Comparison of ENCODE assay signal across 11 cellular contexts in the genomic region with DNA sequence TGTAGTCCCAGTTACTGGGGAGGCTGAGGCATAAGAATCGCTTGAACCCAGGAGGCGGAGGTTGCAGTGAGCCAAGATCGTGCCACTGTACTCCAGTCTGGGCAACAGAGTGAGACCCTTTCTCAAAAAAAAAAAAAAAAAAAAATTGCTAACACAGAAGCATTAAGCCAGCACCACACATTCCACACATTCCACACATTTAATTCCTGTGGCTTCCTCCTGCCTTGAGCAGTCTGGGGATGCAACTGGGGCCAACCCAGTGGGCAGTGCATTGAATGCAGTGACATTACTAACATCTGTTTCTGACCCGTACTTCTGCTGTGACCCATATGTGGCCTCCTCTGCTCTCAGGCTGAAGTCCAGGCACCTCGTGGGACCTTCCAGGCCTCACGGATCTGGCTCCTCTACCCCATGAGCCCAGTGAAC.
DNase-seq lines count a peak whose midpoint lies in the region; TF ChIP-seq lines count a peak whose summit lies in the region.
"Had no signal": no experiment of that assay in that cellular context is flagged by ENCODE, and none has a peak within 500 bp of the region (broad histone marks: within the 10 kb centered on the region; RNA-seq: fewer than 3 reads in every experiment).

No MANE protein-coding gene starts in this region.

- 86% methylated on average over 6 of the region's 6 CpGs for WGBS in esophagus muscularis mucosa
- 61 to 70% (median 68%) methylated on average over 6 of the region's 6 CpGs for WGBS in ovary, 3 donors
- WGBS in adrenal gland, 4 donors: 59 to 85% (median 79%) methylated on average over 5 to 6 of the region's 6 CpGs

- TF ChIP-seq EP300 in esophagus muscularis mucosa (IDR thresholded peaks at IDR 0.05): no peak
- no peak for TF ChIP-seq EP300 in ovary (IDR thresholded peaks at IDR 0.05)

- TF ChIP-seq CTCF in esophagus muscularis mucosa (IDR thresholded peaks at IDR 0.05) (no peak), ovary (IDR thresholded peaks at IDR 0.05) (no peak), adrenal gland (IDR thresholded peaks at IDR 0.05) (no peak)

- TF ChIP-seq POLR2A in esophagus muscularis mucosa (IDR thresholded peaks at IDR 0.05; ENCODE audit: low read depth) (no peak), ovary (IDR thresholded peaks at IDR 0.05) (no peak), adrenal gland (IDR thresholded peaks at IDR 0.05) (no peak)

- H3K9me3 ChIP-seq in MG63 (peaks cover 9% of the 10 kb centered on the region; the same call in 1 of the 2 replicates), esophagus muscularis mucosa (peaks cover 0 to 11% (median 0%) of the 10 kb centered on the region in 4 donors), ovary (no peaks in the 10 kb centered on the region), adrenal gland (replicated peaks in 1 of 3) (no peaks in the 10 kb centered on the region)

- H3K36me3 ChIP-seq in MG63 (peaks cover 2% of the 10 kb centered on the region; the same call in 1 of the 2 replicates), esophagus muscularis mucosa (no peaks in the 10 kb centered on the region), ovary (no peaks in the 10 kb centered on the region), adrenal gland (replicated peaks in 1 of 2) (no peaks in the 10 kb centered on the region)

- H3K4me1 ChIP-seq in esophagus muscularis mucosa (no peaks in the 10 kb centered on the region), ovary (ENCODE audit: insufficient read depth) (no peaks in the 10 kb centered on the region), adrenal gland (replicated peaks in 1 of 2) (no peaks in the 10 kb centered on the region)

- intact Hi-C loops in esophagus muscularis mucosa (cut with DNase I): no loop called here
- intact Hi-C loops in ovary (cut with DNase I): no loop called here
- intact Hi-C loops in adrenal gland (cut with DNase I): no loop called here

- DNase-seq in EH (ENCODE audit: low read depth): peak; percentile 94
- DNase-seq in MG63: peak; percentile 54
- DNase-seq in esophagus muscularis mucosa (ENCODE audit: extremely low spot score): peak; percentile 31
- peak; percentile 81 for DNase-seq in myocyte (ENCODE audit: low read depth)
- no peak for DNase-seq in ovary
- no peak for DNase-seq in stimulated activated CD4-positive, alpha-beta T cell treated with anti-CD3 and anti-CD28 coated beads, Interleukin-4, amount 100 ng/mL, for 24 hours
- no peak for DNase-seq in adrenal gland
- no peak for DNase-seq in NCI-H1092 (lab: John Stamatoyannopoulos, UW)
- DNase-seq: activated CD8-positive, alpha-beta T cell treated with anti-CD3 and anti-CD28 coated beads for 36 hours; amygdala; stimulated activated naive CD4-positive, alpha-beta T cell had no signal

- H3K4me3 ChIP-seq in MG63: no peak overlapping the region
- H3K4me3 ChIP-seq in esophagus muscularis mucosa: no peak overlapping the region
- H3K4me3 ChIP-seq in ovary: no peak overlapping the region
- no peak overlapping the region for H3K4me3 ChIP-seq in adrenal gland

- H3K27ac ChIP-seq in esophagus muscularis mucosa (replicated peaks in 1 of 4) (no peak overlapping the region), ovary (no peak overlapping the region), adrenal gland (no peak overlapping the region)

- H3K27me3 ChIP-seq in MG63 (no peaks in the 10 kb centered on the region), esophagus muscularis mucosa (peaks cover 0 to 5% (median 0%) of the 10 kb centered on the region in 4 donors), ovary (no peaks in the 10 kb centered on the region), adrenal gland (no peaks in the 10 kb centered on the region)

Comparison
In these comparisons a context has a peak if more than half of its experiments do, and no peak if none do; other contexts are left out.
1. DNase-seq: peak in EH (single experiment), MG63 (single experiment), esophagus muscularis mucosa (single experiment) and myocyte (single experiment); none in ovary (0 of 5), stimulated activated CD4-positive, alpha-beta T cell treated with anti-CD3 and anti-CD28 coated beads, Interleukin-4, amount 100 ng/mL, for 24 hours (single experiment), adrenal gland (0 of 7) and NCI-H1092 (single experiment).